8 cellular contexts compared by ENCODE assay signal in the genomic region with DNA sequence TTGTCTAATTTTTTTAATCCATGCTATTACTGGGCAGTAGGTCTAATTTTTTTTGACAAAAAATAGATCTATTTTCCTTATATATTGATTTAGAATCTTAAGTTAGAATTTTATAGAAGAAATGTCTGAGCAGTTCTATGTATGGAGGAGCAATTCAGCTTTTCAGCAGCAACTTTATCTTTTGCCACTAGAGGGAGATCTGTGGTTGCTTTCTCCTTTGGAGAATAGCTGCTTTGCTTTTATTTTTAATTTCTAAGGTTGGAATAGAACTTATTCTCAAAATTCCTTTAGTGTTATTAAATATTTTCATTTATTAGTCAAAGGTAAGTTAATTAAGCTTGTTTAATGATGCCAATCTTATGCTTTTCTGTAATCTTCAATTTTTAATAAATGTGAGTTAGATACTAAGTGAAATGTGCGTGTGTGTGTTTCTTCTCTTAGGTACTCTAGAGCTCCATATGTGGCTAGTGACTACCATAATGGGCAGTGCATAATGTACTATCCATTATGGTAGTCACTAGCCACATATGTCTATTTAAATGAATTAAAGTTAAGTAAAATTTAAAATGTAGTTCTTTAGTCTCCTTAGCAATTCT. TPM values are rescaled to one million over a fixed set of nuclear protein-coding genes. Genes with fewer than 3 reads are reported as not detected.
A peak's percentile ranks its signal among the peaks of the same experiment; 100 is the strongest.
DNase-seq lines count a peak whose midpoint lies in the region; ATAC-seq, FAIRE-seq and TF ChIP-seq lines count a peak whose summit lies in the region.

No MANE protein-coding gene starts in this region.

- POLR2A ChIA-PET in BJ (lab: Charles Lee): no interaction called here

- H3K9me3 ChIP-seq in gastrocnemius medialis: no peaks in the 10 kb centered on the region

- no peak overlapping the region for H3K27ac ChIP-seq in gastrocnemius medialis

- DNase-seq in BJ (ENCODE audit: low read depth) (no peak), GM12892 (ENCODE audit: insufficient read length) (peak; percentile 1), fibroblast of villous mesenchyme (ENCODE audit: low read depth) (peak; percentile 30), gastrocnemius medialis (no peak), mesenteric fat pad (ENCODE audit: low spot score) (no peak)

- in situ Hi-C loops in gastrocnemius medialis (cut with MboI; ENCODE audit: low sequenced_read_pairs in 4 of 4): no loop called here

- peaks cover 1% of the 10 kb centered on the region for H3K36me3 ChIP-seq in BJ (ENCODE audit: control insufficient read depth, insufficient read depth, low read length)
- no peaks in the 10 kb centered on the region for H3K36me3 ChIP-seq in gastrocnemius medialis

- H3K4me1 ChIP-seq in gastrocnemius medialis: no peaks in the 10 kb centered on the region

- ATAC-seq in HG03103 (IDR thresholded peaks at IDR 0.05; ENCODE audit: low read depth, unreplicated experiment) (peak; percentile 62), SK-N-SH treated with all-trans-retinoic acid at 6 μM for 48 hours (peak; percentile 80), gastrocnemius medialis (no peak), HG03045 (IDR thresholded peaks at IDR 0.05; ENCODE audit: unreplicated experiment) (no peak)

- TF ChIP-seq POLR2A in GM12892 (IDR thresholded peaks at IDR 0.05; ENCODE audit: low read depth, low read length) (no peak), gastrocnemius medialis (IDR thresholded peaks at IDR 0.05) (no peak)

- H3K27me3 ChIP-seq in BJ (ENCODE audit: control insufficient read depth, insufficient read depth, low read length) (no peaks in the 10 kb centered on the region), gastrocnemius medialis (no peaks in the 10 kb centered on the region)

- no peak for FAIRE-seq in GM12892 (lab: Jason Lieb, UNC)

- TF ChIP-seq CTCF in BJ (IDR thresholded peaks at IDR 0.05; ENCODE audit: insufficient read depth, low read depth, low read length) (peak; percentile 68), fibroblast of villous mesenchyme (IDR thresholded peaks at IDR 0.05; ENCODE audit: insufficient read depth, low read depth, low read length) (peak; percentile 67), gastrocnemius medialis (IDR thresholded peaks at IDR 0.05 in 4 of 5, conservative IDR thresholded peaks at IDR 0.05 in 1 of 5) (peak; percentile 23 to 75 (median 34))

- intact Hi-C loops in gastrocnemius medialis (cut with DNase I; ENCODE audit: low total_unique reads): loop anchor here (5.0 kb wide), 1 partner anchor 77 kb away; no protein-coding TSS in a partner anchor

- CTCF ChIA-PET in BJ (lab: Yijun Ruan, JAX): interaction anchor here (0.8 to 1.9 kb wide), 11 partner anchors 9 to 102 kb away, joined by 3 to 7 read pairs (median 3); partner anchors contain the start of gene SLC25A53

- H3K4me3 ChIP-seq in BJ (ENCODE audit: low read depth, low read length): no peak overlapping the region
- H3K4me3 ChIP-seq in fibroblast of villous mesenchyme (ENCODE audit: low read depth, low read length): no peak overlapping the region
- no peak overlapping the region for H3K4me3 ChIP-seq in gastrocnemius medialis

TF ChIP-seq in SK-N-SH treated with all-trans-retinoic acid at 6 μM for 48 hours, 23 proteins besides CTCF, POLR2A, EP300 and RAD21:
- TF ChIP-seq ZNF70 (CRISPR knock-in tag; IDR thresholded peaks at IDR 0.05) (no peak), BACH2 (CRISPR knock-in tag; IDR thresholded peaks at IDR 0.05; ENCODE audit: borderline replicate concordance) (no peak), ISL1 (CRISPR knock-in tag; IDR thresholded peaks at IDR 0.05) (no peak), ZFP30 (CRISPR knock-in tag; IDR thresholded peaks at IDR 0.05) (no peak), TOX (CRISPR knock-in tag; IDR thresholded peaks at IDR 0.05; ENCODE audit: borderline replicate concordance) (no peak), CREB5 (CRISPR knock-in tag; IDR thresholded peaks at IDR 0.05; ENCODE audit: low read depth) (no peak)

RNA-seq across cellular contexts. Expression of gene FAM199X, which starts 29.3 kb away (rescaled TPM):
- 2.5 and 5.3 TPM in 2 replicates for polyA plus RNA-seq in BJ (2011; rRNA removed)
- 3.7 and 4.7 TPM in 2 replicates for polyA minus RNA-seq in BJ (2011; rRNA and poly(A)+ RNA removed)
- polyA plus RNA-seq in GM12892 (2012; ENCODE audit: missing spikeins): 8.3 TPM
- total RNA-seq in fibroblast of villous mesenchyme (25.1 and 35.8 TPM in 2 replicates), gastrocnemius medialis (10 to 100 TPM; 13.4 to 23.4 (median 17.8) TPM), mesenteric fat pad (44.8 TPM)

RNA-seq across cellular contexts. Expression of gene SLC25A53, which starts 38.8 kb away (rescaled TPM):
- 4.5 and 5.0 TPM in 2 replicates for polyA plus RNA-seq in BJ (2011; rRNA removed)
- 0.95 and 4.0 TPM in 2 replicates for polyA minus RNA-seq in BJ (2011; rRNA and poly(A)+ RNA removed)
- polyA plus RNA-seq in GM12892 (2012; ENCODE audit: missing spikeins): 4.9 TPM
- total RNA-seq in fibroblast of villous mesenchyme (5.6 and 5.8 TPM in 2 replicates), gastrocnemius medialis (10 to 100 TPM in 1 of 4 donors, 1 to 10 TPM in 3; 5.2 to 10.0 (median 7.1) TPM), mesenteric fat pad (10.8 TPM)

RNA-seq across cellular contexts. Expression of gene ESX1, which starts 59.1 kb away (rescaled TPM):
- not detected in 2 replicates for polyA plus RNA-seq in BJ (2011; rRNA removed)
- polyA minus RNA-seq in BJ (2011; rRNA and poly(A)+ RNA removed): not detected in 2 replicates
- not detected for polyA plus RNA-seq in GM12892 (2012; ENCODE audit: missing spikeins)
- total RNA-seq in fibroblast of villous mesenchyme (not detected in 2 replicates), gastrocnemius medialis (not detected), mesenteric fat pad (not detected)

Comparison
In these comparisons a context has a peak if more than half of its experiments do, and no peak if none do; other contexts are left out.
1. DNase-seq: peak in GM12892 (single experiment) and fibroblast of villous mesenchyme (single experiment); none in BJ (single experiment), gastrocnemius medialis (0 of 2) and mesenteric fat pad (single experiment).
2. ATAC-seq: peak in HG03103 (single experiment) and SK-N-SH treated with all-trans-retinoic acid at 6 μM for 48 hours (single experiment); none in gastrocnemius medialis (0 of 2) and HG03045 (single experiment).
3. Peak in every context shown above with its lines, with median percentiles within 50 percentile points of each other: CTCF ChIP-seq.